In genomic region chr5:122907238-122907637, GRCh38 we compare ENCODE assay signal across 13 cellular contexts.
DNase-seq lines count a peak whose midpoint lies in the region; ATAC-seq and TF ChIP-seq lines count a peak whose summit lies in the region.
"Had no signal": no experiment of that assay in that cellular context is flagged by ENCODE, and none has a peak within 500 bp of the region (broad histone marks: within the 10 kb centered on the region; RNA-seq: fewer than 3 reads in every experiment).

No MANE protein-coding gene starts in this region.

- H3K36me3 ChIP-seq in ACC112 (ENCODE audit: insufficient read depth, low read length) (no peaks in the 10 kb centered on the region), BE2C (no peaks in the 10 kb centered on the region)
- H3K36me3 ChIP-seq: vagina had no signal

- peaks cover 11% of the 10 kb centered on the region for H3K4me1 ChIP-seq in ACC112 (ENCODE audit: control insufficient read depth, insufficient read depth, low read length, unreplicated experiment)
- no peaks in the 10 kb centered on the region for H3K4me1 ChIP-seq in BE2C

- peaks cover 10% of the 10 kb centered on the region for H3K79me2 ChIP-seq in ACC112 (ENCODE audit: control insufficient read depth, insufficient read depth, low read length, unreplicated experiment)

- H3K27me3 ChIP-seq in ACC112 (ENCODE audit: insufficient read depth, low read length) (no peaks in the 10 kb centered on the region), BE2C (no peaks in the 10 kb centered on the region)
- H3K27me3 ChIP-seq: vagina had no signal

- H3K4me3 ChIP-seq in ACC112 (ENCODE audit: low read depth, low read length) (peak overlapping the region; percentile 36; the same call in 1 of the 2 replicates), BE2C (ENCODE audit: low read depth, low read length) (no peak overlapping the region)
- H3K4me3 ChIP-seq: lung, vagina had no signal

- DNase-seq in HS-27A (ENCODE audit: low read depth): peak; percentile 20
- DNase-seq in astrocyte of the hippocampus (ENCODE audit: low read depth, low spot score): peak; percentile 78
- DNase-seq in iris pigment epithelial cell (ENCODE audit: low read depth): peak; percentile 45
- DNase-seq in OCI-M2 (lab: John Stamatoyannopoulos, UW; ENCODE audit: unreplicated experiment): no peak
- DNase-seq in BE2C: no peak
- DNase-seq: activated naive CD4-positive, alpha-beta T cell treated with anti-CD3 and anti-CD28 coated beads for 36 hours; dermis blood vessel endothelial cell had no signal

- no peak for TF ChIP-seq CTCF in BE2C (IDR thresholded peaks at IDR 0.05; ENCODE audit: low read depth, low read length)

- H3K9me3 ChIP-seq in BE2C: no peaks in the 10 kb centered on the region
- H3K9me3 ChIP-seq: vagina had no signal

- ATAC-seq in GM18502 (IDR thresholded peaks at IDR 0.05; ENCODE audit: poor library complexity, unreplicated experiment) (no peak), GM18909 (IDR thresholded peaks at IDR 0.05; ENCODE audit: poor library complexity, unreplicated experiment) (no peak)
- ATAC-seq: Panc1 had no signal

- H2AFZ ChIP-seq in ACC112 (ENCODE audit: low read length, unreplicated experiment): peak overlapping the region; percentile 26

- H3K27ac ChIP-seq in ACC112 (ENCODE audit: low read depth, low read length): peak overlapping the region; percentile 28
- H3K27ac ChIP-seq: vagina had no signal

Comparison
In these comparisons a context has a peak if more than half of its experiments do, and no peak if none do; other contexts are left out.
1. DNase-seq: peak in HS-27A (single experiment), astrocyte of the hippocampus (single experiment) and iris pigment epithelial cell (single experiment); none in OCI-M2 (single experiment) and BE2C (single experiment).